ENCODE assay signal across 1 cellular context in the genomic region with DNA sequence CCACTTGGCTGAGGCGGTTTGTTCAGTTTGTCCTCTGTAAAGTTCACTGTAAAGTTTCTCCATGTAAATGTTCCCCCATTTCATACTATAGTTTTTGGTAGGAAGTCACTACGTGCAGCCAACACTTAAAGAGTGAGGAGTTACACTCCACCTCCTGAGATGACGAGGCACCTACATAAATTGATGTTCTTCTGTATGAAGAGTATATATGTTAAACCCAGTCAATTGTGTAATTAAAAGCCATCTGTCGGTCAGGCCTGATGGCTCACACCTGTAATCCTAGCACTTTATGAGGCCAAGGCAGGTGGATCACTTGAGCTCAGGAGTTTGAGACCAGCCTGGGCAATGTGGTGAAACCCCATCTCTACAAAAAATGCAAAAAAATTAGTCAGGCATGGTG.
TF ChIP-seq lines count a peak whose summit lies in the region.

No MANE protein-coding gene starts in this region.

TF ChIP-seq in HepG2, 621 proteins besides CTCF, POLR2A, EP300 and RAD21 (continued from another document):
- TF ChIP-seq ZNF550 (CRISPR knock-in tag; IDR thresholded peaks at IDR 0.05; ENCODE audit: borderline replicate concordance) (no peak), CBFB (CRISPR knock-in tag; IDR thresholded peaks at IDR 0.05) (no peak), SCMH1 (CRISPR knock-in tag; IDR thresholded peaks at IDR 0.05; ENCODE audit: borderline replicate concordance) (no peak), NR1H2 (CRISPR knock-in tag; IDR thresholded peaks at IDR 0.05; ENCODE audit: borderline replicate concordance, low read depth) (no peak), ZNF839 (CRISPR knock-in tag; IDR thresholded peaks at IDR 0.05; ENCODE audit: borderline replicate concordance) (no peak), ETV6 (CRISPR knock-in tag; conservative IDR thresholded peaks at IDR 0.05) (no peak), ZNF761 (CRISPR knock-in tag; conservative IDR thresholded peaks at IDR 0.05) (no peak), GATAD2A (CRISPR knock-in tag; IDR thresholded peaks at IDR 0.05) (no peak), ZNF776 (CRISPR knock-in tag; IDR thresholded peaks at IDR 0.05) (no peak)
- TF ChIP-seq, protein P1, sequence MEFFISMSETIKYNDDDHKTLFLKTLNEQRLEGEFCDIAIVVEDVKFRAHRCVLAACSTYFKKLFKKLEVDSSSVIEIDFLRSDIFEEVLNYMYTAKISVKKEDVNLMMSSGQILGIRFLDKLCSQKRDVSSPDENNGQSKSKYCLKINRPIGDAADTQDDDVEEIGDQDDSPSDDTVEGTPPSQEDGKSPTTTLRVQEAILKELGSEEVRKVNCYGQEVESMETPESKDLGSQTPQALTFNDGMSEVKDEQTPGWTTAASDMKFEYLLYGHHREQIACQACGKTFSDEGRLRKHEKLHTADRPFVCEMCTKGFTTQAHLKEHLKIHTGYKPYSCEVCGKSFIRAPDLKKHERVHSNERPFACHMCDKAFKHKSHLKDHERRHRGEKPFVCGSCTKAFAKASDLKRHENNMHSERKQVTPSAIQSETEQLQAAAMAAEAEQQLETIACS (CRISPR knock-in tag; IDR thresholded peaks at IDR 0.05), result no peak
